1 cellular context compared by ENCODE assay signal in the genomic region with DNA sequence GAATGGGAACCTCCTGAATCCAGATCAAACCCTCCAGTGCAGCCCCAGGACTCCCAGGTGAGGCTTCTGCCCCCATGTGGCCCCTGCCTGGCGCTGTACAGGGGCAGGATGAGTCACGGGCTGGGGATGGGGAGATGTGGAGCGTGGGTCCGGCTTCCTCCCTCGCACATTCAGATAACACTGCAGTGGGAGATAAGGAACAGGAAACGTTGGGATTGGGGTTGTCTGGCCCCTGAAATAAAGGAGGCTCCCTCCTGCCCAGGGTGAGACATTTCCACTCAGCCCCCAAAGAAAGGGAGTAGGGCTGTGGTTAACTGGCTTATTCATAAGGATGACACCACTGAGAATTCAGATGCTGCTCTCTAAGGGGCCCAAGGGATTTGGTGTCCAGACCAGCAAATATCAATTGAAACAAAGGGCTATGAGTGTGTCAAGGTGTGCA.
TF ChIP-seq lines count a peak whose summit lies in the region.

No MANE protein-coding gene starts in this region.

TF ChIP-seq in H1, 55 proteins besides CTCF, POLR2A, EP300 and RAD21:
- no peak for TF ChIP-seq CEBPB (IDR thresholded peaks at IDR 0.05; ENCODE audit: low read depth, low read length)
- no peak for TF ChIP-seq KDM4A (IDR thresholded peaks at IDR 0.05; ENCODE audit: low read depth, low read length, severe bottlenecking)
- TF ChIP-seq ASH2L (IDR thresholded peaks at IDR 0.05; ENCODE audit: low read length), result no peak
- no peak for TF ChIP-seq GABPA (IDR thresholded peaks at IDR 0.05; ENCODE audit: borderline replicate concordance, insufficient read depth, low read length)
- no peak for TF ChIP-seq SP2 (IDR thresholded peaks at IDR 0.05; ENCODE audit: low read length)
- TF ChIP-seq, protein P1, sequence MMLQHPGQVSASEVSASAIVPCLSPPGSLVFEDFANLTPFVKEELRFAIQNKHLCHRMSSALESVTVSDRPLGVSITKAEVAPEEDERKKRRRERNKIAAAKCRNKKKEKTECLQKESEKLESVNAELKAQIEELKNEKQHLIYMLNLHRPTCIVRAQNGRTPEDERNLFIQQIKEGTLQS (IDR thresholded peaks at IDR 0.05; ENCODE audit: insufficient read depth, low read depth, low read length), result no peak
- no peak for TF ChIP-seq BACH1 (IDR thresholded peaks at IDR 0.05; ENCODE audit: low read length)
- TF ChIP-seq TEAD4 (IDR thresholded peaks at IDR 0.05; ENCODE audit: low read depth, low read length), result no peak
- no peak for TF ChIP-seq GTF2F1 (IDR thresholded peaks at IDR 0.05; ENCODE audit: borderline replicate concordance, low read depth, low read length)
- no peak for TF ChIP-seq HDAC6 (IDR thresholded peaks at IDR 0.05; ENCODE audit: low read depth, low read length)
- TF ChIP-seq HDAC2 (IDR thresholded peaks at IDR 0.05; ENCODE audit: borderline replicate concordance in 1 of 2, low read depth in 2 of 2, low read length in 2 of 2), result no peak
- no peak for TF ChIP-seq CHD2 (IDR thresholded peaks at IDR 0.05; ENCODE audit: low read length)
- TF ChIP-seq NRF1 (IDR thresholded peaks at IDR 0.05; ENCODE audit: low read depth, low read length), result no peak
